In genomic region chr3:40877651-40878463, GRCh38 we compare ENCODE assay signal across 9 cellular contexts.
DNase-seq lines count a peak whose midpoint lies in the region; ATAC-seq and TF ChIP-seq lines count a peak whose summit lies in the region.
"Had no signal": no experiment of that assay in that cellular context is flagged by ENCODE, and none has a peak within 500 bp of the region (broad histone marks: within the 10 kb centered on the region; RNA-seq: fewer than 3 reads in every experiment).

No MANE protein-coding gene starts in this region.

- H3K4me1 ChIP-seq in esophagus (ENCODE audit: control insufficient read depth in 2 of 2, insufficient read depth in 2 of 2, low read length in 1 of 2) (no peaks in the 10 kb centered on the region), lung (ENCODE audit: control insufficient read depth in 2 of 2, insufficient read depth in 2 of 2, low read length in 2 of 2) (peaks cover 12 to 21% of the 10 kb centered on the region in 2 donors), smooth muscle cell (ENCODE audit: low read depth) (peaks cover 19% of the 10 kb centered on the region)

- ATAC-seq in lung (ENCODE audit: insufficient read depth, low FRiP score) (peak; percentile 48), HG02885 (IDR thresholded peaks at IDR 0.05; ENCODE audit: poor library complexity, unreplicated experiment) (no peak), GM19023 (IDR thresholded peaks at IDR 0.05; ENCODE audit: unreplicated experiment) (no peak)

- no peak overlapping the region for H3K9ac ChIP-seq in smooth muscle cell (ENCODE audit: low read depth)

- no peaks in the 10 kb centered on the region for H3K9me3 ChIP-seq in esophagus (ENCODE audit: control insufficient read depth in 2 of 2, insufficient read depth in 1 of 2, low read depth in 1 of 2, low read length in 1 of 2)
- peaks cover 0 to 2% of the 10 kb centered on the region in 2 donors for H3K9me3 ChIP-seq in lung (ENCODE audit: control insufficient read depth in 2 of 2, insufficient read depth in 1 of 2, low read length in 1 of 2)
- H3K9me3 ChIP-seq in smooth muscle cell (replicated peaks; ENCODE audit: low read depth) = no peaks in the 10 kb centered on the region

- 19 to 29% methylated on average over 11 of the region's 11 CpGs for WGBS in esophagus, 2 donors
- 31 to 71% methylated on average over 11 of the region's 11 CpGs for WGBS in lung, 2 donors
- WGBS in smooth muscle cell (ENCODE audit: low lambda C conversion rate) = 61% methylated on average over 11 of the region's 11 CpGs

- no peaks in the 10 kb centered on the region for H4K20me1 ChIP-seq in smooth muscle cell (ENCODE audit: low read depth)

- intact Hi-C loops in activated T-helper 2 cell treated with anti-CD3 and anti-CD28 coated beads, Interferon-gamma antibody, Interleukin-2, Interleukin-4, amounts not matched to agents 10 μg/mL and 5 μg/mL and 100 μg/mL, durations not matched to agents 14 hours and 24 hours and 36 hours (cut with micrococcal nuclease) = no loop called here

- no peak overlapping the region for H3K4me2 ChIP-seq in smooth muscle cell

- no peak overlapping the region for H3K4me3 ChIP-seq in esophagus (ENCODE audit: low read depth in 1 of 2, low read length in 2 of 2)
- H3K4me3 ChIP-seq in lung = no peak overlapping the region
- H3K4me3 ChIP-seq in smooth muscle cell = no peak overlapping the region

- H3K36me3 Mint-ChIP-seq in activated T-helper 2 cell treated with anti-CD3 and anti-CD28 coated beads, Interferon-gamma antibody, Interleukin-2, Interleukin-4, amounts not matched to agents 10 μg/mL and 5 μg/mL and 100 μg/mL, durations not matched to agents 14 hours and 24 hours and 36 hours (ENCODE audit: low read depth) = no peaks in the 10 kb centered on the region

- H3K9me3 Mint-ChIP-seq in activated T-helper 2 cell treated with anti-CD3 and anti-CD28 coated beads, Interferon-gamma antibody, Interleukin-2, Interleukin-4, amounts not matched to agents 10 μg/mL and 5 μg/mL and 100 μg/mL, durations not matched to agents 14 hours and 24 hours and 36 hours = no peaks in the 10 kb centered on the region

- H2AFZ ChIP-seq in smooth muscle cell (ENCODE audit: low read depth) = peak overlapping the region; percentile 18

- peaks cover 5% of the 10 kb centered on the region for H3F3A ChIP-seq in smooth muscle cell (ENCODE audit: low read depth)

- H3K27me3 ChIP-seq in esophagus (ENCODE audit: control insufficient read depth in 1 of 2, insufficient read depth in 2 of 2, low read length in 2 of 2) = no peaks in the 10 kb centered on the region
- no peaks in the 10 kb centered on the region for H3K27me3 ChIP-seq in lung (ENCODE audit: control insufficient read depth, insufficient read depth)
- H3K27me3 ChIP-seq in smooth muscle cell (ENCODE audit: low read depth) = no peaks in the 10 kb centered on the region

- H3K27ac ChIP-seq in esophagus (ENCODE audit: low read depth in 2 of 2, low read length in 1 of 2) (peak overlapping the region; percentile 68 to 76), lung (ENCODE audit: low read depth in 1 of 2, low read length in 1 of 2) (peak overlapping the region; percentile 42 to 90), smooth muscle cell (ENCODE audit: low read depth) (no peak overlapping the region)

- no peak overlapping the region for H3K27ac Mint-ChIP-seq in activated T-helper 2 cell treated with anti-CD3 and anti-CD28 coated beads, Interferon-gamma antibody, Interleukin-2, Interleukin-4, amounts not matched to agents 10 μg/mL and 5 μg/mL and 100 μg/mL, durations not matched to agents 14 hours and 24 hours and 36 hours

- no peaks in the 10 kb centered on the region for H3K4me1 Mint-ChIP-seq in activated T-helper 2 cell treated with anti-CD3 and anti-CD28 coated beads, Interferon-gamma antibody, Interleukin-2, Interleukin-4, amounts not matched to agents 10 μg/mL and 5 μg/mL and 100 μg/mL, durations not matched to agents 14 hours and 24 hours and 36 hours (ENCODE audit: low read depth)

- no peaks in the 10 kb centered on the region for H3K36me3 ChIP-seq in esophagus (ENCODE audit: control insufficient read depth in 2 of 2, insufficient read depth in 2 of 2, low read length in 1 of 2)
- no peaks in the 10 kb centered on the region for H3K36me3 ChIP-seq in lung (ENCODE audit: control insufficient read depth in 2 of 2, insufficient read depth in 2 of 2, low read length in 2 of 2)
- no peaks in the 10 kb centered on the region for H3K36me3 ChIP-seq in smooth muscle cell (ENCODE audit: low read depth)

- TF ChIP-seq CTCF in lung (IDR thresholded peaks at IDR 0.05; ENCODE audit: control extremely low read depth, extremely low read depth) (no peak), smooth muscle cell (IDR thresholded peaks at IDR 0.05; ENCODE audit: borderline replicate concordance, insufficient read depth, poor library complexity, severe bottlenecking) (no peak)

- no peaks in the 10 kb centered on the region for H3K79me2 ChIP-seq in smooth muscle cell (ENCODE audit: low read depth)

- H3K4me3 Mint-ChIP-seq in activated T-helper 2 cell treated with anti-CD3 and anti-CD28 coated beads, Interferon-gamma antibody, Interleukin-2, Interleukin-4, amounts not matched to agents 10 μg/mL and 5 μg/mL and 100 μg/mL, durations not matched to agents 14 hours and 24 hours and 36 hours (ENCODE audit: low read depth) = no peak overlapping the region

- H3K27me3 Mint-ChIP-seq in activated T-helper 2 cell treated with anti-CD3 and anti-CD28 coated beads, Interferon-gamma antibody, Interleukin-2, Interleukin-4, amounts not matched to agents 10 μg/mL and 5 μg/mL and 100 μg/mL, durations not matched to agents 14 hours and 24 hours and 36 hours (ENCODE audit: low read depth) = no peaks in the 10 kb centered on the region

- DNase-seq in NCI-H446 treated with DMSO at 0.1 percent for 48 hours (lab: John Stamatoyannopoulos, UW) (peak; percentile 66), lung (ENCODE audit: low spot score) (peak; percentile 72), smooth muscle cell (lab: John Stamatoyannopoulos, UW; ENCODE audit: unreplicated experiment) (no peak), GDM1 (lab: John Stamatoyannopoulos, UW) (no peak)
- no peak for DNase-seq in activated T-helper 2 cell treated with anti-CD3 and anti-CD28 coated beads, Interferon-gamma antibody, Interleukin-2, Interleukin-4, amounts not matched to agents 10 μg/mL and 5 μg/mL and 100 μg/mL, durations not matched to agents 14 hours and 24 hours and 36 hours (ENCODE audit: low spot score)
- DNase-seq: DND-41 had no signal

Comparison
In these comparisons a context has a peak if more than half of its experiments do, and no peak if none do; other contexts are left out.
1. DNase-seq: peak in NCI-H446 treated with DMSO at 0.1 percent for 48 hours (single experiment) and lung (single experiment); none in smooth muscle cell (single experiment), GDM1 (single experiment) and activated T-helper 2 cell treated with anti-CD3 and anti-CD28 coated beads, Interferon-gamma antibody, Interleukin-2, Interleukin-4, amounts not matched to agents 10 μg/mL and 5 μg/mL and 100 μg/mL, durations not matched to agents 14 hours and 24 hours and 36 hours (single experiment).